In the genomic region with DNA sequence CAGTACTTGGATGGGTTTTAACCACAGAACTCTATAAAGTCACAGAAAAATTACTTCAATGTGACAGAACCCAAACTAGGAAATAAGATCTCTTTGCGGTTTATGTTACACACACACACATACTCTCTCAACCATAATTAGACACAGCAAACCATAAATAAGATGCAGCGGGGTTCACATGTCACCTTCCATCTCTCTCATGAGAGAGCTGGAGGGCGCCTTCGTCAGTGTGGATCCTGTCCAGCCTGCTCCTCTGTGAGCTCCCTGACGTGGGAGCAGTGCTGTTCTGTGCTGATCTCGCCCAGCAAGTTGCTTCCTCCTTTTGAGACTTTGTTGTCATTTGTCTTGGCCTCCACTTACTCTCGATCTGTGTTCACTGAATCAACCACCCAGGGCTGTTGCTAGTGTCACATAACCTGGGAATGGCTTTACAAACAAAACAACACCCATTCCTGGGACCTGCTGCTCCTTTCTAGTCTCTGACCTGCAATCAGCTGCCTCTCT, we compare ENCODE assay signal across 8 cellular contexts.
DNase-seq lines count a peak whose midpoint lies in the region; ATAC-seq and TF ChIP-seq lines count a peak whose summit lies in the region.

No MANE protein-coding gene starts in this region.

- H2AFZ ChIP-seq in MM.1S (ENCODE audit: low read length) (0 out of 2 replicates have a peak overlapping the region, but pooled peaks have one; percentile 15), OCI-LY7 (ENCODE audit: low read length) (no peak overlapping the region)

- H3K27me3 ChIP-seq in MM.1S (replicated peaks; ENCODE audit: insufficient read depth, low read length), result no peaks in the 10 kb centered on the region

- H3K9me2 ChIP-seq in MM.1S (replicated peaks; ENCODE audit: insufficient read depth, low read length), result no peaks in the 10 kb centered on the region
- H3K9me2 ChIP-seq in OCI-LY7 (ENCODE audit: insufficient read depth, low read length), result no peaks in the 10 kb centered on the region

- H3K27ac ChIP-seq in MM.1S (ENCODE audit: low read length) (peak overlapping the region; percentile 37; the same call in 1 of the 2 replicates), epithelial cell of prostate (no peak overlapping the region), OCI-LY7 (ENCODE audit: low read depth, low read length, poor library complexity, severe bottlenecking) (no peak overlapping the region)

- no peaks in the 10 kb centered on the region for H3K79me2 ChIP-seq in MM.1S (ENCODE audit: low read length)
- H3K79me2 ChIP-seq in OCI-LY7 (ENCODE audit: insufficient read depth, low read depth, low read length), result no peaks in the 10 kb centered on the region

- TF ChIP-seq CTCF in GM12864 (IDR thresholded peaks at IDR 0.05; ENCODE audit: low read depth, low read length, missing control alignments) (no peak), MM.1S (IDR thresholded peaks at IDR 0.05; ENCODE audit: low read length) (no peak), OCI-LY7 (conservative IDR thresholded peaks at IDR 0.05; ENCODE audit: low read length) (no peak)

- H3K4me1 ChIP-seq in MM.1S (ENCODE audit: low read length), result no peaks in the 10 kb centered on the region
- H3K4me1 ChIP-seq in OCI-LY7 (ENCODE audit: insufficient read depth, low read length, poor library complexity, severe bottlenecking), result no peaks in the 10 kb centered on the region

- H3K9me3 ChIP-seq in MM.1S (replicated peaks; ENCODE audit: insufficient read depth, low read length), result no peaks in the 10 kb centered on the region
- H3K9me3 ChIP-seq in OCI-LY7 (ENCODE audit: low read length), result no peaks in the 10 kb centered on the region

- BruUV-seq in OCI-LY7 (replicated peaks; lab: Mats Ljungman, UMichigan), result no TSS peak

- H3K9ac ChIP-seq in MM.1S (ENCODE audit: low read length), result no peak overlapping the region

- H4K20me1 ChIP-seq in MM.1S (ENCODE audit: insufficient read depth, low read length), result no peaks in the 10 kb centered on the region
- no peaks in the 10 kb centered on the region for H4K20me1 ChIP-seq in OCI-LY7 (ENCODE audit: insufficient read depth, low read length)

- no peaks in the 10 kb centered on the region for H3F3A ChIP-seq in MM.1S (ENCODE audit: insufficient read depth, low read length)

- DNase-seq in GM12864 (ENCODE audit: low read depth), result peak; percentile 40
- peak; percentile 22 for DNase-seq in MM.1S
- DNase-seq in epithelial cell of prostate (ENCODE audit: low read depth, low spot score), result peak; percentile 55
- DNase-seq in DMS 273 treated with DMSO at 0.1 percent for 48 hours (lab: John Stamatoyannopoulos, UW), result no peak
- DNase-seq in OCI-LY7 (ENCODE audit: low spot score), result no peak
- no peak for DNase-seq in AML-193 (lab: John Stamatoyannopoulos, UW)

- intact Hi-C loops in OCI-LY7 (cut with micrococcal nuclease; ENCODE audit: unreplicated experiment), result no loop called here

- peak; percentile 77 for ATAC-seq in GM21447 (IDR thresholded peaks at IDR 0.05; ENCODE audit: unreplicated experiment)
- no peak for ATAC-seq in HG03097 (IDR thresholded peaks at IDR 0.05; ENCODE audit: low FRiP score, unreplicated experiment)

- H3K36me3 ChIP-seq in MM.1S (replicated peaks; ENCODE audit: insufficient read depth, low read length) (no peaks in the 10 kb centered on the region), OCI-LY7 (ENCODE audit: insufficient read depth, low read length) (no peaks in the 10 kb centered on the region)

- POLR2A ChIA-PET in OCI-LY7 (lab: Charles Lee), result no interaction called here

- H3K4me3 ChIP-seq in GM12864 (ENCODE audit: low read depth, low read length) (no peak overlapping the region), MM.1S (ENCODE audit: low read length) (no peak overlapping the region), OCI-LY7 (ENCODE audit: low read depth, low read length, poor library complexity, severe bottlenecking) (no peak overlapping the region)

- CTCF ChIA-PET in OCI-LY7 (lab: Charles Lee; ENCODE audit: unreplicated experiment), result interaction anchor here (0.6 kb wide), 2 partner anchors 105 to 859 kb away, joined by 3 to 4 read pairs; no protein-coding TSS in a partner anchor

- H3K4me2 ChIP-seq in MM.1S (ENCODE audit: low read depth, low read length), result peak overlapping the region; percentile 41
- H3K4me2 ChIP-seq in OCI-LY7 (ENCODE audit: low read length), result no peak overlapping the region

Comparison
In these comparisons a context has a peak if more than half of its experiments do, and no peak if none do; other contexts are left out.
1. DNase-seq: peak in GM12864 (single experiment), MM.1S (single experiment) and epithelial cell of prostate (single experiment); none in DMS 273 treated with DMSO at 0.1 percent for 48 hours (single experiment), OCI-LY7 (single experiment) and AML-193 (0 of 2).